In the genomic region with DNA sequence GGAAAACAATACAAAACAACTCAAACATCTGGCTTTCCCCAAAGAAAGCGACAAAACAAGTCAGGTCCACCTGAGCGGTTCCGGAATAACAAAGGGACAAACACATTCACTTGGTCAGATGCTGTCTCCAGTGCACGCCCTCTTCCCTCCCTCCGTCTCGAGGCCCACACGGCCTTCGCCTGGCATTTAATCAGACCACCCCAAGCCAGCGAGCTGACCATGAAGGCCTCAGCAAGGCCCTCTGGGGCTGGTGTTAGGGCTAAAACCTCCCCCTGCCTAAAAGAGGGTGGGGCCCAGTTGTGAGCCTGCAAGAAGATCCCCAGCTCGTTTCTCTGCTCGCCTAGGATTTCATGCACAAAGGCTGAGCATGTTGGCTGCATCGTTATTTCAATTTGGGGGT, we compare ENCODE assay signal across 27 cellular contexts.
"Had no signal": no experiment of that assay in that cellular context is flagged by ENCODE, and none has a peak within 500 bp of the region (broad histone marks: within the 10 kb centered on the region; RNA-seq: fewer than 3 reads in every experiment).

No MANE protein-coding gene starts in this region.

- H3K27ac ChIP-seq: coronary artery, ovary, tibial artery had no signal

- H3K9me3 Mint-ChIP-seq: activated CD4-positive, alpha-beta T cell treated with anti-CD3 and anti-CD28 coated beads, Interleukin-2, amount 10 ng/mL, durations not matched to agents 7 days and 5 days; activated CD8-positive, alpha-beta T cell treated with anti-CD3 and anti-CD28 coated beads for 36 hours; activated naive CD4-positive, alpha-beta T cell treated with anti-CD3 and anti-CD28 coated beads, Interleukin-2, amount 50 U/mL, for 24 hours; activated naive CD8-positive, alpha-beta T cell treated with anti-CD3 and anti-CD28 coated beads, Interleukin-2, amount 50 U/mL, for 24 hours; activated T-cell treated with anti-CD3 and anti-CD28 coated beads, Interleukin-2, amount 50 U/mL, for 4 hours; activated T-helper 17 cell treated with anti-CD3 and anti-CD28 coated beads, Interleukin-2, amount 50 U/mL, for 72 hours; nephron; stimulated activated memory B cell treated with anti-CD40 and anti-IgM and Interleukin-4, amounts not matched to agents 10 μg/mL and 1 μg/mL and 100 μg/mL, for 72 hours; stimulated activated naive CD8-positive, alpha-beta T cell treated with anti-CD3 and anti-CD28 coated beads, Interleukin-15, amount 100 ng/mL, for 72 hours had no signal

- H3K27me3 ChIP-seq: dorsolateral prefrontal cortex, ovary, tibial artery had no signal

- DNase-seq: activated CD4-positive, alpha-beta T cell treated with anti-CD3 and anti-CD28 coated beads for 1 hour; activated CD4-positive, alpha-beta T cell treated with anti-CD3 and anti-CD28 coated beads, Interleukin-2, amount 10 ng/mL, durations not matched to agents 7 days and 5 days; activated gamma-delta T cell treated with Interleukin-2 at 50 U/mL for 16 hours; activated naive CD8-positive, alpha-beta T cell treated with anti-CD3 and anti-CD28 coated beads, Interleukin-2, amount 50 U/mL, for 24 hours; activated T-cell treated with anti-CD3 and anti-CD28 coated beads, Interleukin-2, amount 50 U/mL, for 4 hours; effector memory CD4-positive, alpha-beta T cell; islet precursor cell; left ventricle myocardium superior; mammary epithelial cell; ovary; small intestine; stimulated activated CD4-positive, alpha-beta T cell treated with anti-CD3 and anti-CD28 coated beads, Interleukin-1b, Interleukin-23, amount 100 ng/mL, for 48 hours; stimulated activated CD4-positive, alpha-beta T cell treated with anti-CD3 and anti-CD28 coated beads, Interleukin-4, amount 100 ng/mL, for 4 hours; stimulated activated CD8-positive, alpha-beta memory T cell treated with anti-CD3 and anti-CD28 coated beads, Interleukin-4, amount 100 ng/mL, for 48 hours; substantia nigra; T-helper 2 cell; tibial artery had no signal

- ATAC-seq: left ventricle myocardium superior, sciatic nerve had no signal

- H3K27ac Mint-ChIP-seq: activated CD4-positive, alpha-beta T cell treated with anti-CD3 and anti-CD28 coated beads, Interleukin-2, amount 10 ng/mL, durations not matched to agents 7 days and 5 days; activated CD8-positive, alpha-beta T cell treated with anti-CD3 and anti-CD28 coated beads for 36 hours; activated naive CD4-positive, alpha-beta T cell treated with anti-CD3 and anti-CD28 coated beads, Interleukin-2, amount 50 U/mL, for 24 hours; activated naive CD8-positive, alpha-beta T cell treated with anti-CD3 and anti-CD28 coated beads, Interleukin-2, amount 50 U/mL, for 24 hours; nephron; progenitor cell of endocrine pancreas had no signal

- H3K4me3 ChIP-seq: coronary artery, dorsolateral prefrontal cortex, ovary, tibial artery had no signal

- H3K4me1 ChIP-seq: tibial artery had no signal

- H3K4me3 Mint-ChIP-seq: activated CD4-positive, alpha-beta T cell treated with anti-CD3 and anti-CD28 coated beads, Interleukin-2, amount 10 ng/mL, durations not matched to agents 7 days and 5 days; activated CD8-positive, alpha-beta T cell treated with anti-CD3 and anti-CD28 coated beads for 36 hours; activated naive CD4-positive, alpha-beta T cell treated with anti-CD3 and anti-CD28 coated beads, Interleukin-2, amount 50 U/mL, for 24 hours; activated naive CD8-positive, alpha-beta T cell treated with anti-CD3 and anti-CD28 coated beads, Interleukin-2, amount 50 U/mL, for 24 hours; activated T-cell treated with anti-CD3 and anti-CD28 coated beads, Interleukin-2, amount 50 U/mL, for 4 hours; nephron; stimulated activated memory B cell treated with anti-CD40 and anti-IgM and Interleukin-4, amounts not matched to agents 10 μg/mL and 1 μg/mL and 100 μg/mL, for 72 hours; stimulated activated naive CD8-positive, alpha-beta T cell treated with anti-CD3 and anti-CD28 coated beads, Interleukin-15, amount 100 ng/mL, for 72 hours had no signal

- H3K36me3 ChIP-seq: ovary had no signal

- H3K27me3 Mint-ChIP-seq: activated CD4-positive, alpha-beta T cell treated with anti-CD3 and anti-CD28 coated beads, Interleukin-2, amount 10 ng/mL, durations not matched to agents 7 days and 5 days; activated CD8-positive, alpha-beta T cell treated with anti-CD3 and anti-CD28 coated beads for 36 hours; activated naive CD4-positive, alpha-beta T cell treated with anti-CD3 and anti-CD28 coated beads, Interleukin-2, amount 50 U/mL, for 24 hours; activated naive CD8-positive, alpha-beta T cell treated with anti-CD3 and anti-CD28 coated beads, Interleukin-2, amount 50 U/mL, for 24 hours; activated T-helper 17 cell treated with anti-CD3 and anti-CD28 coated beads, Interleukin-2, amount 50 U/mL, for 72 hours; progenitor cell of endocrine pancreas; stimulated activated memory B cell treated with anti-CD40 and anti-IgM and Interleukin-4, amounts not matched to agents 10 μg/mL and 1 μg/mL and 100 μg/mL, for 72 hours; stimulated activated naive CD8-positive, alpha-beta T cell treated with anti-CD3 and anti-CD28 coated beads, Interleukin-15, amount 100 ng/mL, for 72 hours had no signal
